Comparison of ENCODE assay signal across 25 cellular contexts in genomic region chr2:9434484-9434883, GRCh38. TPM values are rescaled to one million over a fixed set of nuclear protein-coding genes. Genes with fewer than 3 reads are reported as not detected.
DNase-seq lines count a peak whose midpoint lies in the region; ATAC-seq, FAIRE-seq and TF ChIP-seq lines count a peak whose summit lies in the region.
"Had no signal": no experiment of that assay in that cellular context is flagged by ENCODE, and none has a peak within 500 bp of the region (broad histone marks: within the 10 kb centered on the region; RNA-seq: fewer than 3 reads in every experiment).

No MANE protein-coding gene starts in this region.

- no peak for TF ChIP-seq CTCF in BE2C (IDR thresholded peaks at IDR 0.05; ENCODE audit: low read depth, low read length)
- no peak for TF ChIP-seq CTCF in bronchial epithelial cell (IDR thresholded peaks at IDR 0.05; ENCODE audit: insufficient read depth, low read length, severe bottlenecking)
- TF ChIP-seq CTCF in osteoblast (IDR thresholded peaks at IDR 0.05; ENCODE audit: extremely low read depth, low read depth, low read length) = no peak
- no peak for TF ChIP-seq CTCF in lower lobe of right lung (IDR thresholded peaks at IDR 0.05)
- no peak for TF ChIP-seq CTCF in H9 (conservative IDR thresholded peaks at IDR 0.05)

- no peaks in the 10 kb centered on the region for H3K9me3 Mint-ChIP-seq in H9
- H3K9me3 Mint-ChIP-seq: CD14-positive monocyte had no signal

- DNase-seq in BE2C (peak; percentile 46), Daoy (ENCODE audit: low read depth) (peak; percentile 6), bronchial epithelial cell (ENCODE audit: low read depth) (no peak), osteoblast (ENCODE audit: insufficient read length, low spot score, missing footprints) (peak; percentile 8), lower lobe of right lung (no peak), H9 (no peak), NCI-H2227 (lab: John Stamatoyannopoulos, UW; ENCODE audit: unreplicated experiment) (no peak)
- DNase-seq: DMS53, EL, GF-D8, NCI-H1092, NCI-H1436, NCI-H187 treated with DMSO at 0.1 percent for 48 hours, NCI-H2107, NCI-H226, NCI-H510A treated with DMSO at 0.1 percent for 48 hours, NCI-H748 treated with DMSO at 0.1 percent for 48 hours, PC-9, RPMI8226, SHP77, SW 1271 had no signal

- no peak for ATAC-seq in lower lobe of right lung

- no peak overlapping the region for H3K9ac ChIP-seq in H9 (ENCODE audit: extremely low read depth, insufficient read length, low read length)

- H2BK5ac ChIP-seq in H9 (ENCODE audit: insufficient read length, low read length) = no peak overlapping the region

- H2AFZ ChIP-seq in osteoblast (ENCODE audit: low read length) (no peak overlapping the region), H9 (ENCODE audit: low read length) (no peak overlapping the region)
- H2AFZ ChIP-seq: PC-9 had no signal

- no peak overlapping the region for H3K18ac ChIP-seq in H9 (ENCODE audit: insufficient read length, low read depth, low read length)

- H3K9me3 ChIP-seq in BE2C (no peaks in the 10 kb centered on the region), osteoblast (ENCODE audit: low read depth, low read length) (no peaks in the 10 kb centered on the region), lower lobe of right lung (no peaks in the 10 kb centered on the region), H9 (ENCODE audit: control insufficient read depth, low read depth, low read length) (no peaks in the 10 kb centered on the region)

- WGBS in H9 (ENCODE audit: extremely low coverage, insufficient read length, low lambda C conversion rate) = no CpG with 5 or more reads among the region's 2 CpGs

- peaks cover 84% of the 10 kb centered on the region for H3K36me3 ChIP-seq in BE2C
- H3K36me3 ChIP-seq in bronchial epithelial cell (ENCODE audit: control insufficient read depth, insufficient read depth, low read length) = peaks cover 15% of the 10 kb centered on the region
- H3K36me3 ChIP-seq in osteoblast (ENCODE audit: insufficient read depth, low read length) = peaks cover 52% of the 10 kb centered on the region
- H3K36me3 ChIP-seq in lower lobe of right lung = peaks cover 99% of the 10 kb centered on the region

- no peak overlapping the region for H3K4me3 Mint-ChIP-seq in H9
- H3K4me3 Mint-ChIP-seq: CD14-positive monocyte had no signal

- H3K23ac ChIP-seq in H9 (ENCODE audit: insufficient read length, low read depth, low read length) = no peak overlapping the region

- no peaks in the 10 kb centered on the region for H3K4me1 Mint-ChIP-seq in H9
- H3K4me1 Mint-ChIP-seq: CD14-positive monocyte had no signal

- no peak overlapping the region for H3K27ac ChIP-seq in osteoblast (ENCODE audit: low read depth, low read length)
- H3K27ac ChIP-seq in lower lobe of right lung = no peak overlapping the region
- H3K27ac ChIP-seq in H9 (ENCODE audit: insufficient read length, low read depth, low read length) = no peak overlapping the region
- H3K27ac ChIP-seq: PC-9, SK-N-MC had no signal

- H3K4me2 ChIP-seq in osteoblast (ENCODE audit: insufficient read depth, low read length) (no peak overlapping the region), H9 (ENCODE audit: insufficient read depth, insufficient read length, low read length) (no peak overlapping the region)
- H3K4me2 ChIP-seq: PC-9 had no signal

- H4K5ac ChIP-seq in H9 (ENCODE audit: insufficient read length, low read depth, low read length) = no peak overlapping the region

- no peak overlapping the region for H2AK5ac ChIP-seq in H9 (ENCODE audit: insufficient read length, low read length)

- peak; percentile 23 for FAIRE-seq in bronchial epithelial cell (lab: Jason Lieb, UNC)
- FAIRE-seq: D721Med, GM19239 had no signal

- H3K36me3 Mint-ChIP-seq in H9 (ENCODE audit: insufficient read depth in 1 of 3, low read depth in 3 of 3) = peaks cover 27 to 80% (median 79%) of the 10 kb centered on the region in 3 experiments; a peak in 6 of 7 replicates

- H4K20me1 ChIP-seq in osteoblast (ENCODE audit: insufficient read depth, low read length) (no peaks in the 10 kb centered on the region), H9 (ENCODE audit: control insufficient read depth, insufficient read depth, insufficient read length) (no peaks in the 10 kb centered on the region)

- H3K56ac ChIP-seq in H9 (ENCODE audit: insufficient read length, low read depth, low read length) = no peak overlapping the region

- H3K27me3 ChIP-seq in BE2C (no peaks in the 10 kb centered on the region), bronchial epithelial cell (ENCODE audit: control insufficient read depth, insufficient read depth, low read length) (no peaks in the 10 kb centered on the region), osteoblast (ENCODE audit: insufficient read depth, low read length) (no peaks in the 10 kb centered on the region), lower lobe of right lung (ENCODE audit: low read depth) (no peaks in the 10 kb centered on the region), H9 (ENCODE audit: insufficient read depth, low read length) (no peaks in the 10 kb centered on the region)

- no peak overlapping the region for H2BK15ac ChIP-seq in H9 (ENCODE audit: low read depth, low read length)

- no peak overlapping the region for H2BK12ac ChIP-seq in H9 (ENCODE audit: insufficient read length, low read depth, low read length)

- H2BK20ac ChIP-seq in H9 (ENCODE audit: low read depth, low read length, poor library complexity, severe bottlenecking) = no peak overlapping the region

- H3K27ac Mint-ChIP-seq in H9 = no peak overlapping the region

- H3K23me2 ChIP-seq in H9 (ENCODE audit: insufficient read length, low read depth, low read length, poor library complexity, severe bottlenecking) = no peaks in the 10 kb centered on the region

- intact Hi-C loops in lower lobe of right lung (cut with DNase I) = no loop called here

- H4K91ac ChIP-seq in H9 (ENCODE audit: insufficient read length, low read depth, low read length) = no peak overlapping the region

- H3K4me1 ChIP-seq in BE2C (peaks cover 14% of the 10 kb centered on the region), osteoblast (ENCODE audit: insufficient read depth, low read length) (peaks cover 12% of the 10 kb centered on the region), lower lobe of right lung (no peaks in the 10 kb centered on the region), H9 (ENCODE audit: insufficient read depth, low read length) (no peaks in the 10 kb centered on the region)

- H3K79me2 ChIP-seq in osteoblast (ENCODE audit: insufficient read depth, low read length) (no peaks in the 10 kb centered on the region), H9 (ENCODE audit: insufficient read depth, low read length) (no peaks in the 10 kb centered on the region)

- H3K27me3 Mint-ChIP-seq in H9 (ENCODE audit: low read depth) = no peaks in the 10 kb centered on the region

- H3K4ac ChIP-seq in H9 (ENCODE audit: low read depth, low read length) = no peak overlapping the region

- H4K8ac ChIP-seq in H9 (replicated peaks; ENCODE audit: insufficient read length, low read depth, low read length) = no peak overlapping the region

- no peak overlapping the region for H3T11ph ChIP-seq in H9 (ENCODE audit: low read length)

- no peak overlapping the region for H3K4me3 ChIP-seq in BE2C (ENCODE audit: low read depth, low read length)
- no peak overlapping the region for H3K4me3 ChIP-seq in bronchial epithelial cell (ENCODE audit: low read depth, low read length)
- H3K4me3 ChIP-seq in osteoblast (ENCODE audit: insufficient read depth, low read length) = no peak overlapping the region
- H3K4me3 ChIP-seq in lower lobe of right lung = no peak overlapping the region
- H3K4me3 ChIP-seq: PC-9, SK-N-MC had no signal

- no peak overlapping the region for H2BK120ac ChIP-seq in H9 (ENCODE audit: low read depth, low read length, poor library complexity, severe bottlenecking)

- no peak overlapping the region for H3K14ac ChIP-seq in H9 (ENCODE audit: insufficient read depth, low read length)

- no peaks in the 10 kb centered on the region for H3K79me1 ChIP-seq in H9 (ENCODE audit: insufficient read depth, low read depth, low read length, poor library complexity, severe bottlenecking)

RNA-seq across cellular contexts. Expression of gene CPSF3, which starts 11.0 kb away (rescaled TPM):
- 47.9 TPM for polyA plus RNA-seq in BE2C (2012; ENCODE audit: insufficient read depth, insufficient read length, low read depth)
- total RNA-seq in Daoy (2014; rRNA removed; shearing (Covaris generic)) = 95.6 and 164 TPM in 2 replicates
- total RNA-seq in bronchial epithelial cell (42.4 and 50.8 TPM in 2 replicates), osteoblast (34.5 and 38.4 TPM in 2 replicates), lower lobe of right lung (26.2 TPM), H9 (2021) (89.5 and 95.5 TPM in 2 replicates)

RNA-seq across cellular contexts. Expression of gene ITGB1BP1, which starts 11.2 kb away (rescaled TPM):
- polyA plus RNA-seq in BE2C (2012; ENCODE audit: insufficient read depth, insufficient read length, low read depth) = 58.2 TPM
- 34.5 and 44.4 TPM in 2 replicates for total RNA-seq in Daoy (2014; rRNA removed; shearing (Covaris generic))
- total RNA-seq in bronchial epithelial cell (18.7 and 37.6 TPM in 2 replicates), osteoblast (30.8 and 32.4 TPM in 2 replicates), lower lobe of right lung (61.6 TPM), H9 (2021) (38.7 and 38.9 TPM in 2 replicates)

RNA-seq across cellular contexts. Expression of gene IAH1, which starts 39.9 kb away (rescaled TPM):
- 30.5 TPM for polyA plus RNA-seq in BE2C (2012; ENCODE audit: insufficient read depth, insufficient read length, low read depth)
- 34.6 and 38.1 TPM in 2 replicates for total RNA-seq in Daoy (2014; rRNA removed; shearing (Covaris generic))
- 66.3 and 68.7 TPM in 2 replicates for total RNA-seq in bronchial epithelial cell
- total RNA-seq in osteoblast = 52.1 and 56.6 TPM in 2 replicates
- 42.6 TPM for total RNA-seq in lower lobe of right lung
- total RNA-seq in H9 (2021) = 23.8 and 25.6 TPM in 2 replicates

Comparison
In these comparisons a context has a peak if more than half of its experiments do, and no peak if none do; other contexts are left out.
1. DNase-seq: peak in BE2C (single experiment), Daoy (single experiment) and osteoblast (single experiment); none in bronchial epithelial cell (single experiment), lower lobe of right lung (single experiment), H9 (single experiment) and NCI-H2227 (single experiment).